In genomic region chr19:58497634-58498170, GRCh38 we compare ENCODE assay signal across 15 cellular contexts. TPM values are rescaled to one million over a fixed set of nuclear protein-coding genes. Genes with fewer than 3 reads are reported as not detected.
DNase-seq lines count a peak whose midpoint lies in the region; ATAC-seq and TF ChIP-seq lines count a peak whose summit lies in the region.
"Had no signal": no experiment of that assay in that cellular context is flagged by ENCODE, and none has a peak within 500 bp of the region (broad histone marks: within the 10 kb centered on the region; RNA-seq: fewer than 3 reads in every experiment).

No MANE protein-coding gene starts in this region.

- POLR2A ChIA-PET in HCT116 (lab: Charles Lee): no interaction called here
- POLR2A ChIA-PET in activated CD8-positive, alpha-beta T cell treated with anti-CD3 and anti-CD28 coated beads, Interleukin-2, amount 10 ng/mL, durations not matched to agents 7 days and 5 days (lab: Charles Lee): interaction anchor here (1.5 kb wide), 1 partner anchor 21 kb away, joined by 4 read pairs; no protein-coding TSS in a partner anchor
- POLR2A ChIA-PET in naive thymus-derived CD8-positive, alpha-beta T cell (lab: Charles Lee): interaction anchor here (0.6 to 1.7 kb wide), 3 partner anchors 21 to 315 kb away, joined by 3 to 5 read pairs (median 4); partner anchors contain the start of gene ZNF274

- H3K4me3 Mint-ChIP-seq in activated CD4-positive, alpha-beta T cell treated with anti-CD3 and anti-CD28 coated beads, Interleukin-2, amount 10 ng/mL, durations not matched to agents 24 days and 14 days: peak overlapping the region; percentile 96
- peak overlapping the region; percentile 85 for H3K4me3 Mint-ChIP-seq in activated CD8-positive, alpha-beta T cell treated with anti-CD3 and anti-CD28 coated beads, Interleukin-2, amount 10 ng/mL, durations not matched to agents 7 days and 5 days
- peak overlapping the region; percentile 54 to 94 (median 64) for H3K4me3 Mint-ChIP-seq in naive thymus-derived CD8-positive, alpha-beta T cell

- no peak for TF ChIP-seq POLR2A in HCT116 (IDR thresholded peaks at IDR 0.05; ENCODE audit: borderline replicate concordance, extremely low read depth, insufficient read depth, insufficient read length)

- no peak overlapping the region for H3K27ac ChIP-seq in HCT116 (ENCODE audit: low read depth, low read length)
- H3K27ac ChIP-seq: cardiac muscle cell had no signal

- peaks cover 17% of the 10 kb centered on the region for H3K79me2 ChIP-seq in HCT116 (ENCODE audit: insufficient read depth, low read length)

- ATAC-seq in HCT116 (no peak), HG03135 (IDR thresholded peaks at IDR 0.05; ENCODE audit: unreplicated experiment) (no peak)
- no peak for ATAC-seq in activated CD8-positive, alpha-beta T cell treated with anti-CD3 and anti-CD28 coated beads, Interleukin-2, amount 10 ng/mL, durations not matched to agents 7 days and 5 days
- no peak for ATAC-seq in naive thymus-derived CD8-positive, alpha-beta T cell

- H3K27ac Mint-ChIP-seq in activated CD4-positive, alpha-beta T cell treated with anti-CD3 and anti-CD28 coated beads, Interleukin-2, amount 10 ng/mL, durations not matched to agents 24 days and 14 days: peak overlapping the region; percentile 34
- H3K27ac Mint-ChIP-seq in activated CD8-positive, alpha-beta T cell treated with anti-CD3 and anti-CD28 coated beads, Interleukin-2, amount 10 ng/mL, durations not matched to agents 7 days and 5 days: peak overlapping the region; percentile 20
- H3K27ac Mint-ChIP-seq in naive thymus-derived CD8-positive, alpha-beta T cell: peak overlapping the region in 5 of 10 donors; percentile 3 to 91 (median 66)
- H3K27ac Mint-ChIP-seq: nephron progenitor cell had no signal

- H3K27me3 Mint-ChIP-seq in activated CD4-positive, alpha-beta T cell treated with anti-CD3 and anti-CD28 coated beads, Interleukin-2, amount 10 ng/mL, durations not matched to agents 24 days and 14 days: no peaks in the 10 kb centered on the region
- H3K27me3 Mint-ChIP-seq in activated CD8-positive, alpha-beta T cell treated with anti-CD3 and anti-CD28 coated beads, Interleukin-2, amount 10 ng/mL, durations not matched to agents 7 days and 5 days (ENCODE audit: low read depth): no peaks in the 10 kb centered on the region
- H3K27me3 Mint-ChIP-seq in naive thymus-derived CD8-positive, alpha-beta T cell: no peaks in the 10 kb centered on the region

- peak overlapping the region; percentile 88 for H3K4me2 ChIP-seq in HCT116 (ENCODE audit: low read length)

- CTCF ChIA-PET in HCT116 (lab: Charles Lee): no interaction called here
- CTCF ChIA-PET in activated CD8-positive, alpha-beta T cell treated with anti-CD3 and anti-CD28 coated beads, Interleukin-2, amount 10 ng/mL, durations not matched to agents 7 days and 5 days (lab: Charles Lee): interaction anchor here (1.6 kb wide), 1 partner anchor 8 kb away, joined by 4 read pairs; no protein-coding TSS in a partner anchor

- no peaks in the 10 kb centered on the region for H3K27me3 ChIP-seq in HCT116 (ENCODE audit: insufficient read depth, low read length)
- H3K27me3 ChIP-seq: cardiac muscle cell, upper lobe of left lung had no signal

- BruUV-seq in HCT116 (replicated peaks; lab: Mats Ljungman, UMichigan): no TSS peak

- intact Hi-C loops in activated CD4-positive, alpha-beta T cell treated with anti-CD3 and anti-CD28 coated beads, Interleukin-2, amount 10 ng/mL, durations not matched to agents 24 days and 14 days (cut with micrococcal nuclease): no loop called here
- intact Hi-C loops in HCT116 (cut with micrococcal nuclease): no loop called here

- H3K9me3 ChIP-seq in HCT116 (ENCODE audit: control insufficient read depth in 1 of 2, insufficient read depth in 1 of 2, low read depth in 1 of 2, low read length in 2 of 2): no peaks in the 10 kb centered on the region
- H3K9me3 ChIP-seq: upper lobe of left lung had no signal

- H3K4me1 Mint-ChIP-seq in activated CD4-positive, alpha-beta T cell treated with anti-CD3 and anti-CD28 coated beads, Interleukin-2, amount 10 ng/mL, durations not matched to agents 24 days and 14 days: peaks cover 25% of the 10 kb centered on the region
- peaks cover 31% of the 10 kb centered on the region for H3K4me1 Mint-ChIP-seq in activated CD8-positive, alpha-beta T cell treated with anti-CD3 and anti-CD28 coated beads, Interleukin-2, amount 10 ng/mL, durations not matched to agents 7 days and 5 days (ENCODE audit: low read depth)
- H3K4me1 Mint-ChIP-seq in naive thymus-derived CD8-positive, alpha-beta T cell: peaks cover 14 to 30% (median 22%) of the 10 kb centered on the region in 4 donors

- TF ChIP-seq RAD21 in HCT116 (IDR thresholded peaks at IDR 0.05; ENCODE audit: low read depth): no peak

- TF ChIP-seq CTCF in HCT116 (IDR thresholded peaks at IDR 0.05 in 2 of 3, conservative IDR thresholded peaks at IDR 0.05 in 1 of 3; ENCODE audit: borderline replicate concordance in 1 of 3, insufficient read depth in 1 of 3, low read depth in 2 of 3, low read length in 2 of 3): no peak

- no peaks in the 10 kb centered on the region for H3K36me3 ChIP-seq in HCT116 (ENCODE audit: control insufficient read depth in 1 of 2, insufficient read depth in 2 of 2, low read length in 2 of 2)
- H3K36me3 ChIP-seq: cardiac muscle cell, upper lobe of left lung had no signal

- H3K9me2 ChIP-seq in HCT116 (ENCODE audit: insufficient read depth): no peaks in the 10 kb centered on the region

- no peaks in the 10 kb centered on the region for H3K36me3 Mint-ChIP-seq in activated CD4-positive, alpha-beta T cell treated with anti-CD3 and anti-CD28 coated beads, Interleukin-2, amount 10 ng/mL, durations not matched to agents 24 days and 14 days (ENCODE audit: low read depth)
- H3K36me3 Mint-ChIP-seq in activated CD8-positive, alpha-beta T cell treated with anti-CD3 and anti-CD28 coated beads, Interleukin-2, amount 10 ng/mL, durations not matched to agents 7 days and 5 days (ENCODE audit: low read depth): peaks cover 4% of the 10 kb centered on the region
- peaks cover 0 to 5% (median 0%) of the 10 kb centered on the region in 3 donors for H3K36me3 Mint-ChIP-seq in naive thymus-derived CD8-positive, alpha-beta T cell

- RAD21 ChIA-PET in HCT116 (lab: Charles Lee; ENCODE audit: low non-redundant PET in 1 of 2, low total read pairs in 2 of 2, uncharacterized antibody in 2 of 2, unreplicated experiment in 2 of 2): no interaction called here

- H3K9ac ChIP-seq in HCT116 (ENCODE audit: low read length): no peak overlapping the region; the same call in 1 of the 2 replicates

- peaks cover 10 to 22% of the 10 kb centered on the region in 2 experiments; a peak in 3 of 4 replicates for H3K4me1 ChIP-seq in HCT116 (ENCODE audit: control insufficient read depth in 1 of 2, insufficient read depth in 2 of 2, low read length in 2 of 2)

- H4K20me1 ChIP-seq in HCT116 (ENCODE audit: insufficient read depth): no peaks in the 10 kb centered on the region

- H3K4me3 ChIP-seq in HCT116 (replicated peaks in 1 of 2; ENCODE audit: low read depth in 1 of 2, low read length in 2 of 2): peak overlapping the region in 1 of 2 experiments; percentile 83; a peak in 1 of 4 replicates

- no peak overlapping the region for H2AFZ ChIP-seq in HCT116 (ENCODE audit: low read depth, low read length, poor library complexity, severe bottlenecking)

- H3K9me3 Mint-ChIP-seq in activated CD4-positive, alpha-beta T cell treated with anti-CD3 and anti-CD28 coated beads, Interleukin-2, amount 10 ng/mL, durations not matched to agents 24 days and 14 days: peaks cover 10% of the 10 kb centered on the region
- H3K9me3 Mint-ChIP-seq in activated CD8-positive, alpha-beta T cell treated with anti-CD3 and anti-CD28 coated beads, Interleukin-2, amount 10 ng/mL, durations not matched to agents 7 days and 5 days (ENCODE audit: insufficient read depth): no peaks in the 10 kb centered on the region
- H3K9me3 Mint-ChIP-seq in naive thymus-derived CD8-positive, alpha-beta T cell: peaks cover 0 to 32% (median 10%) of the 10 kb centered on the region in 9 donors
- H3K9me3 Mint-ChIP-seq: nephron progenitor cell had no signal

- no peak for DNase-seq in activated CD4-positive, alpha-beta T cell treated with anti-CD3 and anti-CD28 coated beads, Interleukin-2, amount 10 ng/mL, durations not matched to agents 24 days and 14 days
- DNase-seq in activated CD4-positive, alpha-beta T cell treated with anti-CD3 and anti-CD28 coated beads for 4 hours: no peak
- DNase-seq in HCT116 (ENCODE audit: low read depth, low spot score) (no peak), GM19238 (ENCODE audit: insufficient read length, low spot score) (no peak), superior temporal gyrus (ENCODE audit: extremely low spot score) (no peak)
- no peak for DNase-seq in activated CD8-positive, alpha-beta T cell treated with anti-CD3 and anti-CD28 coated beads, Interleukin-2, amount 10 ng/mL, durations not matched to agents 7 days and 5 days
- no peak for DNase-seq in naive thymus-derived CD8-positive, alpha-beta T cell
- DNase-seq: ACHN; activated CD8-positive, alpha-beta memory T cell treated with anti-CD3 and anti-CD28 coated beads, Interleukin-2, amount 50 U/mL, for 4 hours; EL; NCI-H2107; nephron progenitor cell; upper lobe of left lung had no signal

RNA-seq across cellular contexts. Expression of gene SLC27A5, which starts 14.1 kb away (rescaled TPM):
- total RNA-seq in activated CD4-positive, alpha-beta T cell treated with anti-CD3 and anti-CD28 coated beads, Interleukin-2, amount 10 ng/mL, durations not matched to agents 24 days and 14 days: 24.6 and 27.0 TPM in 2 replicates
- 27.1 TPM for total RNA-seq in HCT116 (2021; ENCODE audit: unreplicated experiment)
- polyA plus RNA-seq in HCT116 (2012): 39.5 and 45.9 TPM in 2 replicates
- 10 to 100 TPM; 12.2 to 14.4 TPM for total RNA-seq in activated CD8-positive, alpha-beta T cell treated with anti-CD3 and anti-CD28 coated beads, Interleukin-2, amount 10 ng/mL, durations not matched to agents 7 days and 5 days
- total RNA-seq in naive thymus-derived CD8-positive, alpha-beta T cell: 10 to 100 TPM; 16.6 to 19.9 TPM
- polyA plus RNA-seq in naive thymus-derived CD8-positive, alpha-beta T cell: 10 to 100 TPM; 24.5 to 39.2 (median 31.1) TPM

RNA-seq across cellular contexts. Expression of gene ZNF446, which starts 21.6 kb away (rescaled TPM):
- 6.3 and 6.8 TPM in 2 replicates for total RNA-seq in activated CD4-positive, alpha-beta T cell treated with anti-CD3 and anti-CD28 coated beads, Interleukin-2, amount 10 ng/mL, durations not matched to agents 24 days and 14 days
- total RNA-seq in HCT116 (2021; ENCODE audit: unreplicated experiment): 6.5 TPM
- 6.1 and 7.3 TPM in 2 replicates for polyA plus RNA-seq in HCT116 (2012)
- 1 to 10 TPM; 6.9 to 7.8 TPM for total RNA-seq in activated CD8-positive, alpha-beta T cell treated with anti-CD3 and anti-CD28 coated beads, Interleukin-2, amount 10 ng/mL, durations not matched to agents 7 days and 5 days
- 10 to 100 TPM; 18.7 to 20.4 TPM for total RNA-seq in naive thymus-derived CD8-positive, alpha-beta T cell
- polyA plus RNA-seq in naive thymus-derived CD8-positive, alpha-beta T cell: 1 to 10 TPM; 1.6 to 2.7 (median 2.4) TPM

RNA-seq across cellular contexts. Expression of gene ZBTB45, which starts 21.9 kb away (rescaled TPM):
- total RNA-seq in activated CD4-positive, alpha-beta T cell treated with anti-CD3 and anti-CD28 coated beads, Interleukin-2, amount 10 ng/mL, durations not matched to agents 24 days and 14 days: 16.8 and 17.5 TPM in 2 replicates
- total RNA-seq in HCT116 (2021; ENCODE audit: unreplicated experiment): 12.0 TPM
- polyA plus RNA-seq in HCT116 (2012): 10.6 and 10.8 TPM in 2 replicates
- total RNA-seq in activated CD8-positive, alpha-beta T cell treated with anti-CD3 and anti-CD28 coated beads, Interleukin-2, amount 10 ng/mL, durations not matched to agents 7 days and 5 days: 10 to 100 TPM; 13.9 to 16.7 TPM
- total RNA-seq in naive thymus-derived CD8-positive, alpha-beta T cell: 10 to 100 TPM; 21.3 to 23.0 TPM
- 1 to 10 TPM; 2.8 to 5.3 (median 3.5) TPM for polyA plus RNA-seq in naive thymus-derived CD8-positive, alpha-beta T cell

RNA-seq across cellular contexts. Expression of gene ZNF324, which starts 30.8 kb away (rescaled TPM):
- total RNA-seq in activated CD4-positive, alpha-beta T cell treated with anti-CD3 and anti-CD28 coated beads, Interleukin-2, amount 10 ng/mL, durations not matched to agents 24 days and 14 days: 13.6 and 14.7 TPM in 2 replicates
- total RNA-seq in HCT116 (2021; ENCODE audit: unreplicated experiment): 11.3 TPM
- 3.6 and 3.8 TPM in 2 replicates for polyA plus RNA-seq in HCT116 (2012)
- 10 to 100 TPM; 13.8 to 15.8 TPM for total RNA-seq in activated CD8-positive, alpha-beta T cell treated with anti-CD3 and anti-CD28 coated beads, Interleukin-2, amount 10 ng/mL, durations not matched to agents 7 days and 5 days
- total RNA-seq in naive thymus-derived CD8-positive, alpha-beta T cell: 10 to 100 TPM; 24.8 to 28.0 TPM
- polyA plus RNA-seq in naive thymus-derived CD8-positive, alpha-beta T cell: 10 to 100 TPM in 2 of 3 donors, 1 to 10 TPM in 1; 8.3 to 16.2 (median 12.8) TPM

RNA-seq across cellular contexts. Expression of gene TRIM28, which starts 46.2 kb away (rescaled TPM):
- 689 and 698 TPM in 2 replicates for total RNA-seq in activated CD4-positive, alpha-beta T cell treated with anti-CD3 and anti-CD28 coated beads, Interleukin-2, amount 10 ng/mL, durations not matched to agents 24 days and 14 days
- total RNA-seq in HCT116 (2021; ENCODE audit: unreplicated experiment): 908 TPM
- polyA plus RNA-seq in HCT116 (2012): 1,271 and 1,421 TPM in 2 replicates
- total RNA-seq in activated CD8-positive, alpha-beta T cell treated with anti-CD3 and anti-CD28 coated beads, Interleukin-2, amount 10 ng/mL, durations not matched to agents 7 days and 5 days: 100 to 1,000 TPM; 476 to 528 TPM
- total RNA-seq in naive thymus-derived CD8-positive, alpha-beta T cell: 100 to 1,000 TPM; 429 to 434 TPM
- polyA plus RNA-seq in naive thymus-derived CD8-positive, alpha-beta T cell: 100 to 1,000 TPM in 1 of 3 donors, 10 to 100 TPM in 2; 55.7 to 114 (median 62.7) TPM
